13 cellular contexts compared by ENCODE assay signal in genomic region chr20:56515657-56516381, GRCh38. TPM values are rescaled to one million over a fixed set of nuclear protein-coding genes. Genes with fewer than 3 reads are reported as not detected.
DNase-seq lines count a peak whose midpoint lies in the region; ATAC-seq, FAIRE-seq and TF ChIP-seq lines count a peak whose summit lies in the region.
"Had no signal": no experiment of that assay in that cellular context is flagged by ENCODE, and none has a peak within 500 bp of the region (broad histone marks: within the 10 kb centered on the region; RNA-seq: fewer than 3 reads in every experiment).

No MANE protein-coding gene starts in this region.

- peak overlapping the region in 50 of 59 donors; percentile 3 to 86 (median 61) for H3K27ac ChIP-seq in dorsolateral prefrontal cortex
- no peak overlapping the region for H3K27ac ChIP-seq in neural progenitor cell
- no peak overlapping the region for H3K27ac ChIP-seq in PC-9

- no peaks in the 10 kb centered on the region for H3K4me1 Mint-ChIP-seq in neural progenitor cell
- H3K4me1 Mint-ChIP-seq: IgD-negative memory B cell had no signal

- no TSS peak for BruUV-seq in PC-9 (replicated peaks; lab: Mats Ljungman, UMichigan)

- no peak overlapping the region for H3K27ac Mint-ChIP-seq in neural progenitor cell

- CTCF ChIA-PET in PC-9 (lab: Charles Lee), result interaction anchor here (0.6 kb wide), 1 partner anchor 257 kb away, joined by 5 read pairs; no protein-coding TSS in a partner anchor

- H4K20me1 ChIP-seq in neural progenitor cell (ENCODE audit: low read depth) (no peaks in the 10 kb centered on the region), PC-9 (ENCODE audit: insufficient read depth) (peaks cover 4% of the 10 kb centered on the region; the same call in 1 of the 2 replicates)

- TF ChIP-seq CTCF in D721Med (IDR thresholded peaks at IDR 0.05; ENCODE audit: insufficient read depth, missing control alignments) (peak; percentile 17), dorsolateral prefrontal cortex (IDR thresholded peaks at IDR 0.05 in 54 of 56, conservative IDR thresholded peaks at IDR 0.05 in 2 of 56; ENCODE audit: low read depth in 1 of 56, partially characterized antibody in 56 of 56) (peak in 44 of 56 donors; percentile 6 to 60 (median 26)), neural progenitor cell (IDR thresholded peaks at IDR 0.05) (peak; percentile 27), PC-9 (conservative IDR thresholded peaks at IDR 0.05) (no peak; the same call in 1 of the 2 replicates)

- intact Hi-C loops in dorsolateral prefrontal cortex (cut with DNase I), result loop anchor here in 1 of 2 donors (5.0 kb wide), 2 partner anchors 44 to 124 kb away; partner anchors contain the start of genes AURKA and CSTF1
- intact Hi-C loops in PC-9 (cut with micrococcal nuclease; ENCODE audit: unreplicated experiment), result loop anchor here (5.0 kb wide), 1 partner anchor 269 kb away; the partner anchor contains the start of gene MC3R

- H3K4me2 ChIP-seq in neural progenitor cell, result no peak overlapping the region
- no peak overlapping the region for H3K4me2 ChIP-seq in PC-9

- no peaks in the 10 kb centered on the region for H3K9me2 ChIP-seq in PC-9 (ENCODE audit: insufficient read depth)

- H3K79me2 ChIP-seq in neural progenitor cell (ENCODE audit: low read depth) (no peaks in the 10 kb centered on the region), PC-9 (ENCODE audit: low read depth) (no peaks in the 10 kb centered on the region)

- no peaks in the 10 kb centered on the region for H3F3A ChIP-seq in neural progenitor cell (ENCODE audit: low read depth)
- H3F3A ChIP-seq in PC-9 (ENCODE audit: insufficient read depth, low read depth), result no peaks in the 10 kb centered on the region

- H3K36me3 ChIP-seq in neural progenitor cell, result no peaks in the 10 kb centered on the region
- 0 out of 2 replicates have a peak, but pooled peaks cover 16% of the 10 kb centered on the region for H3K36me3 ChIP-seq in PC-9 (ENCODE audit: low read depth)

- POLR2A ChIA-PET in PC-9 (lab: Charles Lee; ENCODE audit: unreplicated experiment), result no interaction called here

- no peak for FAIRE-seq in D721Med (lab: Jason Lieb, UNC)
- FAIRE-seq: urothelium cell line had no signal

- H3K27me3 Mint-ChIP-seq in neural progenitor cell (ENCODE audit: insufficient read depth, low read depth), result peaks cover 4% of the 10 kb centered on the region
- H3K27me3 Mint-ChIP-seq: IgD-negative memory B cell had no signal

- no peak overlapping the region for H3K9ac ChIP-seq in neural progenitor cell

- no peaks in the 10 kb centered on the region for H3K9me3 ChIP-seq in neural progenitor cell (ENCODE audit: low read depth)
- H3K9me3 ChIP-seq in PC-9 (ENCODE audit: insufficient read depth, low read depth), result peaks cover 11% of the 10 kb centered on the region; the same call in 1 of the 2 replicates

- H3K36me3 Mint-ChIP-seq in neural progenitor cell, result peaks cover 27% of the 10 kb centered on the region

- H2AFZ ChIP-seq in neural progenitor cell (replicated peaks), result no peak overlapping the region
- no peak overlapping the region for H2AFZ ChIP-seq in PC-9

- no peak overlapping the region for H3K4me3 Mint-ChIP-seq in neural progenitor cell

- H3K27me3 ChIP-seq in dorsolateral prefrontal cortex (no peaks in the 10 kb centered on the region), neural progenitor cell (no peaks in the 10 kb centered on the region), PC-9 (ENCODE audit: insufficient read depth, low read depth) (no peaks in the 10 kb centered on the region)

- H3K4me1 ChIP-seq in neural progenitor cell (no peaks in the 10 kb centered on the region), PC-9 (replicated peaks; ENCODE audit: insufficient read depth) (no peaks in the 10 kb centered on the region)

- no peak for ATAC-seq in GM21786 (IDR thresholded peaks at IDR 0.05; ENCODE audit: unreplicated experiment)
- no peak for ATAC-seq in HG03521 (IDR thresholded peaks at IDR 0.05; ENCODE audit: unreplicated experiment)

- H3K4me3 ChIP-seq in dorsolateral prefrontal cortex, result no peak overlapping the region
- H3K4me3 ChIP-seq in neural progenitor cell, result no peak overlapping the region
- H3K4me3 ChIP-seq in PC-9, result no peak overlapping the region

- DNase-seq in D721Med (ENCODE audit: insufficient read length, low spot score), result no peak
- DNase-seq in MV-4-11 (lab: John Stamatoyannopoulos, UW), result peak; percentile 6
- DNase-seq in dorsolateral prefrontal cortex, result no peak
- no peak for DNase-seq in neural progenitor cell (ENCODE audit: low spot score)
- no peak for DNase-seq in NOMO-1 treated with dmso at 0.1 percent for 144 hours (lab: John Stamatoyannopoulos, UW; ENCODE audit: unreplicated experiment)
- DNase-seq in PC-9, result no peak
- DNase-seq: activated naive CD4-positive, alpha-beta T cell treated with anti-CD3 and anti-CD28 coated beads, Interleukin-2, amount 50 U/mL, for 16 hours; SIG-M5 had no signal

- peaks cover 5% of the 10 kb centered on the region for H3K9me3 Mint-ChIP-seq in neural progenitor cell

RNA-seq across cellular contexts. Expression of gene FAM209A, which starts 8.7 kb away (rescaled TPM):
- total RNA-seq in dorsolateral prefrontal cortex (1 to 10 TPM in 8 of 120 experiments, under 1 TPM in 27, not detected in 85; 0.52 to 1.8 (median 0.75) TPM), neural progenitor cell (ENCODE audit: low replicate concordance) (0.43 TPM in 1 of 2 replicates, not detected in the other), PC-9 (2021) (not detected in 2 replicates)
- total RNA-seq: H4 had no signal

RNA-seq across cellular contexts. Expression of gene FAM209B, which starts 17.2 kb away (rescaled TPM):
- total RNA-seq in dorsolateral prefrontal cortex, result 1 to 10 TPM in 17 of 120 experiments, under 1 TPM in 13, not detected in 90; 0.55 to 2.3 (median 1.1) TPM
- total RNA-seq in neural progenitor cell (ENCODE audit: low replicate concordance), result not detected in 2 replicates
- total RNA-seq in PC-9 (2021), result not detected in 2 replicates
- total RNA-seq: H4 had no signal

RNA-seq across cellular contexts. Expression of gene RTF2, which starts 47.4 kb away (rescaled TPM):
- total RNA-seq in dorsolateral prefrontal cortex, result 100 to 1,000 TPM in 55 of 120 experiments, 10 to 100 TPM in 65; 74.7 to 133 (median 99.7) TPM
- 42.4 and 44.2 TPM in 2 replicates for total RNA-seq in neural progenitor cell (ENCODE audit: low replicate concordance)
- total RNA-seq in PC-9 (2021), result 96.2 and 108 TPM in 2 replicates

Comparison
In these comparisons a context has a peak if more than half of its experiments do, and no peak if none do; other contexts are left out.
1. H3K27ac ChIP-seq: peak in dorsolateral prefrontal cortex (50 of 59); none in neural progenitor cell (single experiment) and PC-9 (single experiment).